Comparison of ENCODE assay signal across 8 cellular contexts in genomic region chr1:112955678-112956502, GRCh38. TPM values are rescaled to one million over a fixed set of nuclear protein-coding genes. Genes with fewer than 3 reads are reported as not detected.
DNase-seq lines count a peak whose midpoint lies in the region; ATAC-seq, FAIRE-seq and TF ChIP-seq lines count a peak whose summit lies in the region.

Gene SLC16A1, minus strand, starts transcription at chr1:112956196. Its CDS starts 26,888 bp downstream, at chr1:112929308.

- H3K27ac ChIP-seq in right cardiac atrium (ENCODE audit: low read length) (peak within 1 kb of the TSS; percentile 83), rectal smooth muscle tissue (ENCODE audit: low read depth, low read length) (peak within 1 kb of the TSS; percentile 92), vagina (peak within 1 kb of the TSS; percentile 92)

- ATAC-seq in HG02973 (IDR thresholded peaks at IDR 0.05; ENCODE audit: unreplicated experiment) (peak; percentile 60), right cardiac atrium (peak; percentile 97)

- TF ChIP-seq CTCF in vagina (IDR thresholded peaks at IDR 0.05) = no peak

- H3K4me1 ChIP-seq in right cardiac atrium (ENCODE audit: control insufficient read depth, insufficient read depth, low read length) (peaks cover 3% of the 10 kb centered on the region), rectal smooth muscle tissue (ENCODE audit: control insufficient read depth, insufficient read depth, low read length) (no peaks in the 10 kb centered on the region), vagina (peaks cover 57% of the 10 kb centered on the region)

- under 1% methylated on average over 91 of the region's 91 CpGs for WGBS in right cardiac atrium

- intact Hi-C loops in right cardiac atrium (cut with DNase I) (loop anchor here in 1 of 4 donors (2.0 kb wide), 1 partner anchor 75 kb away; no protein-coding TSS in a partner anchor), vagina (cut with DNase I) (loop anchor here (10.0 kb wide), 1 partner anchor 71 kb away; no protein-coding TSS in a partner anchor)

- FAIRE-seq in GM18507 (lab: Jason Lieb, UNC) = peak; percentile 85

- no peaks in the 10 kb centered on the region for H3K27me3 ChIP-seq in right cardiac atrium (ENCODE audit: control insufficient read depth, insufficient read depth)
- no peaks in the 10 kb centered on the region for H3K27me3 ChIP-seq in rectal smooth muscle tissue (ENCODE audit: control insufficient read depth, insufficient read depth, low read length)
- no peaks in the 10 kb centered on the region for H3K27me3 ChIP-seq in vagina

- TF ChIP-seq POLR2A in vagina (IDR thresholded peaks at IDR 0.05) = peak; percentile 68 to 80

- H3K4me3 ChIP-seq in right cardiac atrium (ENCODE audit: low read length) (peak within 1 kb of the TSS; percentile 55), rectal smooth muscle tissue (ENCODE audit: low read length) (peak within 1 kb of the TSS; percentile 95), vagina (peak within 1 kb of the TSS; percentile 66 to 93)

- DNase-seq in GM18507 (ENCODE audit: extremely low spot score, insufficient read length, low read depth) (peak; percentile 74), NCI-H187 treated with DMSO at 0.1 percent for 48 hours (lab: John Stamatoyannopoulos, UW) (peak; percentile 25), T-helper 2 cell (peak; percentile 81 to 96 (median 84)), anterior cingulate cortex (lab: John Stamatoyannopoulos, UW) (peak; percentile 31 to 97 (median 91)), right cardiac atrium (peak; percentile 95 to 98 (median 97)), vagina (ENCODE audit: extremely low spot score in 2 of 2) (peak in 1 of 2 donors; percentile 93)

- H3K36me3 ChIP-seq in rectal smooth muscle tissue (ENCODE audit: control insufficient read depth, insufficient read depth, low read length) (no peaks in the 10 kb centered on the region), vagina (no peaks in the 10 kb centered on the region)

- H3K9ac ChIP-seq in rectal smooth muscle tissue (ENCODE audit: low read length) = peak within 1 kb of the TSS; percentile 66

- H3K9me3 ChIP-seq in right cardiac atrium (ENCODE audit: control insufficient read depth, low read length) (no peaks in the 10 kb centered on the region), vagina (no peaks in the 10 kb centered on the region)

RNA-seq across cellular contexts. Expression of gene SLC16A1, which starts in this region (rescaled TPM):
- total RNA-seq in right cardiac atrium (100 to 1,000 TPM in 1 of 4 donors, 10 to 100 TPM in 3; 62.7 to 123 (median 68.6) TPM), vagina (12.8 TPM)
- polyA plus RNA-seq in right cardiac atrium = 35.4 TPM
